ENCODE assay signal across 11 cellular contexts in genomic region chr10:103277713-103278299, GRCh38. TPM values are rescaled to one million over a fixed set of nuclear protein-coding genes. Genes with fewer than 3 reads are reported as not detected.
DNase-seq lines count a peak whose midpoint lies in the region; TF ChIP-seq lines count a peak whose summit lies in the region.
"Had no signal": no experiment of that assay in that cellular context is flagged by ENCODE, and none has a peak within 500 bp of the region (broad histone marks: within the 10 kb centered on the region; RNA-seq: fewer than 3 reads in every experiment).

No MANE protein-coding gene starts in this region.

- H3K27me3 ChIP-seq in endodermal cell (ENCODE audit: control insufficient read depth, insufficient read depth, low read length, poor library complexity, severe bottlenecking) (peaks cover 69% of the 10 kb centered on the region), trophoblast cell (ENCODE audit: insufficient read depth, low read length) (peaks cover 30% of the 10 kb centered on the region)
- H3K27me3 ChIP-seq in CD4-positive, alpha-beta memory T cell (ENCODE audit: insufficient read depth, low read length): peaks cover 37% of the 10 kb centered on the region

- no peak overlapping the region for H4K8ac ChIP-seq in trophoblast cell (ENCODE audit: low read depth, low read length)

- H3K27ac ChIP-seq in endodermal cell (ENCODE audit: low read depth, low read length) (no peak overlapping the region), trophoblast cell (ENCODE audit: low read depth, low read length) (no peak overlapping the region)
- no peak overlapping the region for H3K27ac ChIP-seq in CD4-positive, alpha-beta memory T cell (ENCODE audit: low read depth, low read length)

- no peak overlapping the region for H2BK120ac ChIP-seq in trophoblast cell (ENCODE audit: insufficient read depth, low read length, poor library complexity)

- H3K9me3 Mint-ChIP-seq in endodermal cell: peaks cover 2% of the 10 kb centered on the region
- H3K9me3 Mint-ChIP-seq in CD4-positive, alpha-beta memory T cell: peaks cover 0 to 10% (median 7%) of the 10 kb centered on the region in 8 donors
- H3K9me3 Mint-ChIP-seq: activated T-helper 2 cell treated with anti-CD3 and anti-CD28 coated beads, Interferon-gamma antibody, Interleukin-2, Interleukin-4, amounts not matched to agents 10 μg/mL and 5 μg/mL and 100 μg/mL, durations not matched to agents 14 hours and 24 hours and 36 hours had no signal

- TF ChIP-seq CTCF in HFF-Myc (IDR thresholded peaks at IDR 0.05; ENCODE audit: low read depth, low read length, missing control alignments) (no peak), endodermal cell (conservative IDR thresholded peaks at IDR 0.05) (no peak)

- no peak overlapping the region for H4K12ac ChIP-seq in trophoblast cell (ENCODE audit: low read depth, low read length)

- peak overlapping the region; percentile 74 for H3K4me2 ChIP-seq in trophoblast cell (ENCODE audit: low read length)

- H3K4me1 ChIP-seq in endodermal cell (ENCODE audit: control insufficient read depth, insufficient read depth, low read length): no peaks in the 10 kb centered on the region
- H3K4me1 ChIP-seq in trophoblast cell (ENCODE audit: control insufficient read depth in 1 of 2, insufficient read depth in 2 of 2, low read length in 2 of 2): peaks cover 9 to 24% of the 10 kb centered on the region in 2 experiments
- peaks cover 22% of the 10 kb centered on the region for H3K4me1 ChIP-seq in CD4-positive, alpha-beta memory T cell (ENCODE audit: insufficient read depth, low read length)

- no peak overlapping the region for H2AFZ ChIP-seq in trophoblast cell (ENCODE audit: insufficient read depth, low read length, poor library complexity)

- no peak overlapping the region for H3K14ac ChIP-seq in trophoblast cell (ENCODE audit: low read length)

- H2BK12ac ChIP-seq in trophoblast cell (ENCODE audit: low read length): no peak overlapping the region

- no peak overlapping the region for H3K27ac Mint-ChIP-seq in endodermal cell
- no peak overlapping the region for H3K27ac Mint-ChIP-seq in CD4-positive, alpha-beta memory T cell
- H3K27ac Mint-ChIP-seq: activated T-helper 2 cell treated with anti-CD3 and anti-CD28 coated beads, Interferon-gamma antibody, Interleukin-2, Interleukin-4, amounts not matched to agents 10 μg/mL and 5 μg/mL and 100 μg/mL, durations not matched to agents 14 hours and 24 hours and 36 hours had no signal

- no peaks in the 10 kb centered on the region for H3K36me3 ChIP-seq in endodermal cell (ENCODE audit: control insufficient read depth, insufficient read depth, low read length)
- H3K36me3 ChIP-seq in trophoblast cell (ENCODE audit: control insufficient read depth in 1 of 2, insufficient read depth in 2 of 2, low read length in 2 of 2): no peaks in the 10 kb centered on the region
- no peaks in the 10 kb centered on the region for H3K36me3 ChIP-seq in CD4-positive, alpha-beta memory T cell (ENCODE audit: insufficient read depth, low read length)

- H3K4me3 ChIP-seq in HFF-Myc (replicated peaks; ENCODE audit: low read depth, low read length): peak overlapping the region; percentile 41
- peak overlapping the region; percentile 72 for H3K4me3 ChIP-seq in endodermal cell (ENCODE audit: low read length)
- H3K4me3 ChIP-seq in trophoblast cell (ENCODE audit: low read depth, low read length): peak overlapping the region; percentile 33
- no peak overlapping the region for H3K4me3 ChIP-seq in CD4-positive, alpha-beta memory T cell (ENCODE audit: low read length in 2 of 2)

- CTCF ChIA-PET in CD4-positive, alpha-beta memory T cell (lab: Charles Lee; ENCODE audit: partially characterized antibody): no interaction called here

- peaks cover 9% of the 10 kb centered on the region for H3K4me1 Mint-ChIP-seq in endodermal cell
- H3K4me1 Mint-ChIP-seq in CD4-positive, alpha-beta memory T cell: peaks cover 3 to 21% (median 6%) of the 10 kb centered on the region in 4 donors

- H3K79me1 ChIP-seq in trophoblast cell (ENCODE audit: low read length): no peaks in the 10 kb centered on the region

- H3K27me3 Mint-ChIP-seq in endodermal cell (ENCODE audit: insufficient read depth): peaks cover 73% of the 10 kb centered on the region
- H3K27me3 Mint-ChIP-seq in CD4-positive, alpha-beta memory T cell: peaks cover 19 to 48% of the 10 kb centered on the region in 2 donors

- 6 to 8% methylated on average over 43 to 68 of the region's 68 CpGs for WGBS in endodermal cell (ENCODE audit: insufficient coverage in 1 of 2, insufficient read length in 1 of 2), 2 experiments
- no CpG with 5 or more reads among the region's 68 CpGs for WGBS in trophoblast cell (ENCODE audit: extremely low coverage, insufficient coverage, insufficient read length)

- no peak overlapping the region for H3K18ac ChIP-seq in trophoblast cell (ENCODE audit: low read length)

- H3K9ac ChIP-seq in endodermal cell (ENCODE audit: extremely low read depth, low read length, poor library complexity, severe bottlenecking): no peak overlapping the region
- H3K9ac ChIP-seq in trophoblast cell (ENCODE audit: low read length): no peak overlapping the region

- no peaks in the 10 kb centered on the region for H3K36me3 Mint-ChIP-seq in endodermal cell (ENCODE audit: low read depth)
- peaks cover 0 to 9% of the 10 kb centered on the region in 2 donors for H3K36me3 Mint-ChIP-seq in CD4-positive, alpha-beta memory T cell

- H3K9me3 ChIP-seq in endodermal cell (ENCODE audit: control insufficient read depth, low read length) (no peaks in the 10 kb centered on the region), trophoblast cell (ENCODE audit: insufficient read depth, low read depth, low read length) (peaks cover 9% of the 10 kb centered on the region)
- no peaks in the 10 kb centered on the region for H3K9me3 ChIP-seq in CD4-positive, alpha-beta memory T cell (ENCODE audit: control insufficient read depth in 1 of 2, low read length in 2 of 2)

- H4K91ac ChIP-seq in trophoblast cell (ENCODE audit: low read depth, low read length): no peak overlapping the region

- H3K4me3 Mint-ChIP-seq in endodermal cell: peak overlapping the region; percentile 59
- no peak overlapping the region for H3K4me3 Mint-ChIP-seq in CD4-positive, alpha-beta memory T cell

- H2AK5ac ChIP-seq in trophoblast cell (ENCODE audit: low read length): no peak overlapping the region

- H2BK5ac ChIP-seq in trophoblast cell (ENCODE audit: low read depth, low read length, poor library complexity): no peak overlapping the region

- H3K79me2 ChIP-seq in trophoblast cell (ENCODE audit: control insufficient read depth, insufficient read depth, low read length, poor library complexity): no peaks in the 10 kb centered on the region

- no peak overlapping the region for H3K4ac ChIP-seq in trophoblast cell (ENCODE audit: low read depth, low read length)

- no peak overlapping the region for H3K23ac ChIP-seq in trophoblast cell (ENCODE audit: low read length)

- DNase-seq in DMS53 (lab: John Stamatoyannopoulos, UW): peak; percentile 69
- DNase-seq in DMS53 treated with DMSO at 0.1 percent for 48 hours (lab: John Stamatoyannopoulos, UW; ENCODE audit: unreplicated experiment): no peak
- no peak for DNase-seq in HFF-Myc (ENCODE audit: extremely low read depth, low read depth)
- DNase-seq in endodermal cell: no peak
- DNase-seq in trophoblast cell: no peak
- no peak for DNase-seq in NOMO-1 treated with DMSO at 0.1 percent for 48 hours (lab: John Stamatoyannopoulos, UW; ENCODE audit: unreplicated experiment)
- DNase-seq in medulla oblongata (ENCODE audit: extremely low spot score): no peak
- no peak for DNase-seq in CD4-positive, alpha-beta memory T cell
- DNase-seq: effector memory CD8-positive, alpha-beta T cell had no signal

- intact Hi-C loops in CD4-positive, alpha-beta memory T cell (cut with micrococcal nuclease): no loop called here

- POLR2A ChIA-PET in CD4-positive, alpha-beta memory T cell (lab: Charles Lee; ENCODE audit: partially characterized antibody): no interaction called here

RNA-seq across cellular contexts. Expression of gene INA, which starts 0.9 kb away (rescaled TPM):
- total RNA-seq in endodermal cell: 1 to 10 TPM; 3.3 to 3.4 TPM
- polyA plus RNA-seq in endodermal cell (2013, experiment 1 of 2): 37.4 TPM
- 30.1 TPM for polyA plus RNA-seq in endodermal cell (2013, experiment 2 of 2)
- 3.1 and 3.4 TPM in 2 replicates for polyA plus RNA-seq in trophoblast cell (2013)
- not detected for total RNA-seq in CD4-positive, alpha-beta memory T cell
- polyA plus RNA-seq in CD4-positive, alpha-beta memory T cell: not detected

RNA-seq across cellular contexts. Expression of gene RPEL1, which starts 32.1 kb away (rescaled TPM):
- not detected for total RNA-seq in endodermal cell
- polyA plus RNA-seq in endodermal cell (2013, experiment 1 of 2): not detected
- polyA plus RNA-seq in endodermal cell (2013, experiment 2 of 2): not detected
- not detected in 2 replicates for polyA plus RNA-seq in trophoblast cell (2013)
- not detected for total RNA-seq in CD4-positive, alpha-beta memory T cell
- polyA plus RNA-seq in CD4-positive, alpha-beta memory T cell: not detected
- total RNA-seq: activated T-helper 2 cell treated with anti-CD3 and anti-CD28 coated beads, Interferon-gamma antibody, Interleukin-2, Interleukin-4, amounts not matched to agents 10 μg/mL and 5 μg/mL and 100 μg/mL, durations not matched to agents 14 hours and 24 hours and 36 hours; lower leg skin had no signal

Comparison
In these comparisons a context has a peak if more than half of its experiments do, and no peak if none do; other contexts are left out.
1. H3K4me3 ChIP-seq: peak in HFF-Myc (single experiment), endodermal cell (single experiment) and trophoblast cell (single experiment); none in CD4-positive, alpha-beta memory T cell (0 of 2).
2. RNA of gene INA, which starts 0.9 kb away (total RNA-seq): 3.3 to 3.4 TPM in endodermal cell; not detected in CD4-positive, alpha-beta memory T cell; every median in the first group is over 4 times any median in the second.